ENCODE assay signal across 8 cellular contexts in genomic region chr1:203006948-203007871, GRCh38. TPM values are rescaled to one million over a fixed set of nuclear protein-coding genes. Genes with fewer than 3 reads are reported as not detected.
DNase-seq lines count a peak whose midpoint lies in the region; ATAC-seq and TF ChIP-seq lines count a peak whose summit lies in the region.

A gene with protein sequence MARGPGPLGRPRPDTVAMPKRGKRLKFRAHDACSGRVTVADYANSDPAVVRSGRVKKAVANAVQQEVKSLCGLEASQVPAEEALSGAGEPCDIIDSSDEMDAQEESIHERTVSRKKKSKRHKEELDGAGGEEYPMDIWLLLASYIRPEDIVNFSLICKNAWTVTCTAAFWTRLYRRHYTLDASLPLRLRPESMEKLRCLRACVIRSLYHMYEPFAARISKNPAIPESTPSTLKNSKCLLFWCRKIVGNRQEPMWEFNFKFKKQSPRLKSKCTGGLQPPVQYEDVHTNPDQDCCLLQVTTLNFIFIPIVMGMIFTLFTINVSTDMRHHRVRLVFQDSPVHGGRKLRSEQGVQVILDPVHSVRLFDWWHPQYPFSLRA (plus strand): TSS chr1:203007374. CDS start chr1:203007466, 92 bp downstream.

- peak within 1 kb of the TSS; percentile 98 for H3K27ac Mint-ChIP-seq in activated CD4-positive, alpha-beta T cell treated with anti-CD3 and anti-CD28 coated beads for 36 hours

- TF ChIP-seq POLR2A in GM19193 (IDR thresholded peaks at IDR 0.05; ENCODE audit: extremely low read depth, insufficient read depth, insufficient read length), result peak; percentile 96

- intact Hi-C loops in activated CD4-positive, alpha-beta T cell treated with anti-CD3 and anti-CD28 coated beads for 36 hours (cut with DNase I, micrococcal nuclease), result loop anchor here (1.0 to 10.0 kb wide), 11 partner anchors 19 to 1180 kb away; partner anchors contain the start of genes ADIPOR1 (in 2 of the 2), KLHL12 (in 2 of the 2), PPFIA4 (in 2 of the 2) and CYB5R1 (in 1 of the 2)

- CTCF ChIA-PET in activated CD4-positive, alpha-beta T cell treated with anti-CD3 and anti-CD28 coated beads for 36 hours (lab: Charles Lee), result interaction anchor here (0.6 to 2.0 kb wide), 14 partner anchors 8 to 847 kb away, joined by 3 to 8 read pairs (median 4); partner anchors contain the start of genes KLHL12, PPFIA4 and PTPN7

- peak; percentile 92 for ATAC-seq in HG03439 (IDR thresholded peaks at IDR 0.05; ENCODE audit: unreplicated experiment)
- peak; percentile 96 for ATAC-seq in activated CD4-positive, alpha-beta T cell treated with anti-CD3 and anti-CD28 coated beads for 36 hours

- TF ChIP-seq CTCF in choroid plexus epithelial cell (conservative IDR thresholded peaks at IDR 0.05; ENCODE audit: low read depth, low read length) (no peak), kidney epithelial cell (IDR thresholded peaks at IDR 0.05; ENCODE audit: insufficient read depth, low read length, poor library complexity, severe bottlenecking) (no peak)

- peak; percentile 96 for DNase-seq in AG20443 (ENCODE audit: low spot score)
- DNase-seq in NCI-H524 (lab: John Stamatoyannopoulos, UW), result peak; percentile 90 to 96
- DNase-seq in activated CD4-positive, alpha-beta T cell treated with anti-CD3 and anti-CD28 coated beads for 36 hours, result peak; percentile 98
- peak; percentile 98 for DNase-seq in choroid plexus epithelial cell (ENCODE audit: low read depth)
- peak; percentile 92 for DNase-seq in kidney epithelial cell (ENCODE audit: low read depth)
- DNase-seq in stimulated activated CD4-positive, alpha-beta T cell treated with anti-CD3 and anti-CD28 coated beads, Interleukin-15, amount 100 ng/mL, for 48 hours (ENCODE audit: low read depth in 2 of 2), result peak; percentile 94 to 95

- H3K9me3 Mint-ChIP-seq in activated CD4-positive, alpha-beta T cell treated with anti-CD3 and anti-CD28 coated beads for 36 hours (ENCODE audit: low read depth), result no peaks in the 10 kb centered on the region

- H3K4me1 Mint-ChIP-seq in activated CD4-positive, alpha-beta T cell treated with anti-CD3 and anti-CD28 coated beads for 36 hours, result peaks cover 23% of the 10 kb centered on the region

- POLR2A ChIA-PET in activated CD4-positive, alpha-beta T cell treated with anti-CD3 and anti-CD28 coated beads for 36 hours (lab: Charles Lee), result interaction anchor here (0.9 to 1.7 kb wide), 7 partner anchors 19 to 665 kb away, joined by 3 to 6 read pairs (median 4); partner anchors contain the start of genes BTG2, KLHL12, PPFIA4 and RABIF

- peak within 1 kb of the TSS; percentile 90 for H3K4me3 ChIP-seq in choroid plexus epithelial cell (ENCODE audit: low read depth, low read length)
- peak within 1 kb of the TSS; percentile 85 for H3K4me3 ChIP-seq in kidney epithelial cell (ENCODE audit: low read depth, low read length)

- no peaks in the 10 kb centered on the region for H3K27me3 Mint-ChIP-seq in activated CD4-positive, alpha-beta T cell treated with anti-CD3 and anti-CD28 coated beads for 36 hours

- H3K36me3 ChIP-seq in kidney epithelial cell (ENCODE audit: control insufficient read depth, insufficient read depth, low read length), result no peaks in the 10 kb centered on the region

- peaks cover 20% of the 10 kb centered on the region for H3K36me3 Mint-ChIP-seq in activated CD4-positive, alpha-beta T cell treated with anti-CD3 and anti-CD28 coated beads for 36 hours (ENCODE audit: low read depth)

- peak within 1 kb of the TSS; percentile 99 for H3K4me3 Mint-ChIP-seq in activated CD4-positive, alpha-beta T cell treated with anti-CD3 and anti-CD28 coated beads for 36 hours

- H3K27me3 ChIP-seq in kidney epithelial cell (ENCODE audit: control insufficient read depth, insufficient read depth, low read length), result no peaks in the 10 kb centered on the region

RNA-seq across cellular contexts. Expression of the gene that starts here (rescaled TPM):
- 10 to 100 TPM; 68.6 to 71.0 TPM for total RNA-seq in activated CD4-positive, alpha-beta T cell treated with anti-CD3 and anti-CD28 coated beads for 36 hours
- 81.9 and 83.2 TPM in 2 replicates for total RNA-seq in kidney epithelial cell

Comparison
In these comparisons a context has a peak if more than half of its experiments do, and no peak if none do; other contexts are left out.
1. Peak in every context shown above with its lines: DNase-seq, ATAC-seq and H3K4me3 ChIP-seq.